In the genomic region with DNA sequence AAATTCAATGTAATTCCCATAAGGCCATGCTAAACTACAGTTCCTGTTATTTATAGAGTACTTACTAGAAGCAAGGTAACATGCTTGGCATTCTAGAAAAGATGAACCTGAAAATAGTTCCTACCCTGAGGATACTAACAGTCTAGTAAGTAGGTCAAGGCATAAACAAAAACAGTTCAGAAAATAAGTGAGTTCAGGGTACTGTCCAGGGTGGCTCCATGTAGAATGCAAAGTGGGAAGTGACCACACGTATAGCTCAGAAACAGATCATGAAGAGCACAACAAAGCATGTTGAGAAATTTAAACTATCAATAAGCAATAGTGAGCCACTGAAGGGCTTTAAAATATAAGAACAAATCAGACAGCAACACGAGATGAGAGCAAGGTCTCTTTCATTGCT, we compare ENCODE assay signal across 10 cellular contexts. TPM values are rescaled to one million over a fixed set of nuclear protein-coding genes. Genes with fewer than 3 reads are reported as not detected.
DNase-seq lines count a peak whose midpoint lies in the region; ATAC-seq, FAIRE-seq and TF ChIP-seq lines count a peak whose summit lies in the region.
"Had no signal": no experiment of that assay in that cellular context is flagged by ENCODE, and none has a peak within 500 bp of the region (broad histone marks: within the 10 kb centered on the region; RNA-seq: fewer than 3 reads in every experiment).

No MANE protein-coding gene starts in this region.

- TF ChIP-seq EP300 in SK-N-SH (IDR thresholded peaks at IDR 0.05; ENCODE audit: borderline replicate concordance in 1 of 2, low read depth in 1 of 2, low read length in 1 of 2): no peak
- no peak for TF ChIP-seq EP300 in sigmoid colon (IDR thresholded peaks at IDR 0.05)

- H3K9ac ChIP-seq in SK-N-SH (no peak overlapping the region), SK-N-MC (ENCODE audit: insufficient read length) (no peak overlapping the region), duodenal mucosa (ENCODE audit: low read depth in 1 of 2, low read length in 2 of 2) (peak overlapping the region in 1 of 2 donors; percentile 21), colonic mucosa (ENCODE audit: low read depth in 2 of 2, low read length in 2 of 2) (no peak overlapping the region)

- H3K4me1 ChIP-seq in SK-N-SH (ENCODE audit: control insufficient read depth in 1 of 2, insufficient read depth in 2 of 2, low read depth in 1 of 2, low read length in 1 of 2) (no peaks in the 10 kb centered on the region; a peak in 2 of 4 replicates), duodenal mucosa (ENCODE audit: control insufficient read depth in 1 of 2, insufficient read depth in 2 of 2, low read length in 2 of 2) (peaks cover 32 to 36% of the 10 kb centered on the region in 2 donors), sigmoid colon (peaks cover 0 to 41% (median 24%) of the 10 kb centered on the region in 4 donors), colonic mucosa (peaks cover 18% of the 10 kb centered on the region), pancreas (peaks cover 11 to 34% (median 18%) of the 10 kb centered on the region in 3 donors)

- no peaks in the 10 kb centered on the region for H3K9me2 ChIP-seq in SK-N-SH

- no peak overlapping the region for H3K4me2 ChIP-seq in SK-N-SH

- H3K36me3 ChIP-seq in SK-N-SH (replicated peaks in 1 of 2; ENCODE audit: control insufficient read depth in 1 of 2, insufficient read depth in 2 of 2, low read length in 1 of 2) (peaks cover 0 to 3% of the 10 kb centered on the region in 2 experiments), SK-N-MC (ENCODE audit: insufficient read depth, low read length) (no peaks in the 10 kb centered on the region; the same call in 1 of the 2 replicates), duodenal mucosa (ENCODE audit: control insufficient read depth in 1 of 2, insufficient read depth in 2 of 2, low read length in 2 of 2) (no peaks in the 10 kb centered on the region), sigmoid colon (no peaks in the 10 kb centered on the region), colonic mucosa (no peaks in the 10 kb centered on the region), pancreas (no peaks in the 10 kb centered on the region)

- peaks cover 74% of the 10 kb centered on the region for H3K79me2 ChIP-seq in SK-N-SH (ENCODE audit: insufficient read depth)

- CTCF ChIA-PET in SK-N-SH (lab: Yijun Ruan, JAX): no interaction called here

- H3K27me3 ChIP-seq in SK-N-SH (ENCODE audit: insufficient read depth) (no peaks in the 10 kb centered on the region), duodenal mucosa (ENCODE audit: control insufficient read depth in 1 of 2, insufficient read depth in 2 of 2, low read length in 2 of 2) (no peaks in the 10 kb centered on the region), sigmoid colon (no peaks in the 10 kb centered on the region), colonic mucosa (no peaks in the 10 kb centered on the region), pancreas (no peaks in the 10 kb centered on the region)

- TF ChIP-seq CTCF in SK-N-SH (IDR thresholded peaks at IDR 0.05) (no peak), sigmoid colon (IDR thresholded peaks at IDR 0.05) (no peak), colonic mucosa (IDR thresholded peaks at IDR 0.05) (no peak), pancreas (IDR thresholded peaks at IDR 0.05) (no peak)

- H3K4me3 ChIP-seq in SK-N-SH (ENCODE audit: low read depth in 2 of 2, low read length in 1 of 2) (no peak overlapping the region), SK-N-MC (peak overlapping the region; percentile 14; the same call in 1 of the 2 replicates), duodenal mucosa (ENCODE audit: low read depth in 1 of 2, low read length in 2 of 2) (peak overlapping the region; percentile 34 to 38), sigmoid colon (no peak overlapping the region), colonic mucosa (no peak overlapping the region), pancreas (peak overlapping the region in 2 of 4 donors; percentile 73 to 86)

- TF ChIP-seq RAD21 in SK-N-SH (IDR thresholded peaks at IDR 0.05; ENCODE audit: low read length): no peak

- ATAC-seq in SK-N-SH treated with all-trans-retinoic acid at 6 μM for 48 hours (no peak), pancreas (no peak), HG02884 (IDR thresholded peaks at IDR 0.05; ENCODE audit: unreplicated experiment) (no peak)

- intact Hi-C loops in sigmoid colon (cut with DNase I) (no loop called here), colonic mucosa (cut with DNase I) (no loop called here), pancreas (cut with DNase I) (no loop called here)

- no peak for TF ChIP-seq POLR2A in sigmoid colon (IDR thresholded peaks at IDR 0.05)

- FAIRE-seq in pancreas (lab: Jason Lieb, UNC): no peak

- H3K9me3 ChIP-seq in SK-N-SH (no peaks in the 10 kb centered on the region), SK-N-MC (ENCODE audit: low read depth, low read length) (no peaks in the 10 kb centered on the region), duodenal mucosa (ENCODE audit: control insufficient read depth in 1 of 2, low read length in 2 of 2) (no peaks in the 10 kb centered on the region), sigmoid colon (no peaks in the 10 kb centered on the region), colonic mucosa (no peaks in the 10 kb centered on the region), pancreas (no peaks in the 10 kb centered on the region)

- H4K20me1 ChIP-seq in SK-N-SH (ENCODE audit: insufficient read depth): peaks cover 49% of the 10 kb centered on the region

- no peak for DNase-seq in SK-N-SH
- no peak for DNase-seq in SK-N-MC (ENCODE audit: low read depth, low spot score)
- DNase-seq in sigmoid colon: no peak
- no peak for DNase-seq in colonic mucosa
- no peak for DNase-seq in pancreas
- DNase-seq: activated effector memory CD4-positive, alpha-beta T cell treated with anti-CD3 and anti-CD28 coated beads, Interleukin-2, amount 50 U/mL, for 16 hours; GDM1 had no signal

- no peak overlapping the region for H2AFZ ChIP-seq in SK-N-SH (ENCODE audit: low read depth)

- H3F3A ChIP-seq in SK-N-SH (replicated peaks; ENCODE audit: insufficient read depth): no peaks in the 10 kb centered on the region

- H3K27ac ChIP-seq in SK-N-SH (ENCODE audit: low read depth in 2 of 2, low read length in 1 of 2): no peak overlapping the region
- no peak overlapping the region for H3K27ac ChIP-seq in SK-N-MC
- H3K27ac ChIP-seq in duodenal mucosa (ENCODE audit: low read depth, low read length): no peak overlapping the region
- peak overlapping the region in 3 of 4 donors; percentile 19 to 97 (median 35) for H3K27ac ChIP-seq in sigmoid colon
- H3K27ac ChIP-seq in colonic mucosa: no peak overlapping the region
- peak overlapping the region in 2 of 4 donors; percentile 7 to 33 for H3K27ac ChIP-seq in pancreas

- WGBS in SK-N-SH (ENCODE audit: low lambda C conversion rate): 59% methylated on average over 2 of the region's 2 CpGs
- WGBS in sigmoid colon, 2 donors: 69 to 79% methylated on average over 2 of the region's 2 CpGs
- WGBS in pancreas, 2 donors: 27 to 30% methylated on average over 2 of the region's 2 CpGs

- POLR2A ChIA-PET in SK-N-SH (lab: Yijun Ruan, JAX): no interaction called here

TF ChIP-seq in SK-N-SH, 30 proteins besides CTCF, POLR2A, EP300 and RAD21 (continues in another document):
- no peak for TF ChIP-seq FOSL2 (IDR thresholded peaks at IDR 0.05; ENCODE audit: borderline replicate concordance, low read depth)

TF ChIP-seq in SK-N-SH treated with all-trans-retinoic acid at 6 μM for 48 hours, 23 proteins besides CTCF, POLR2A, EP300 and RAD21:
- no peak for TF ChIP-seq ESRRG (CRISPR knock-in tag; IDR thresholded peaks at IDR 0.05)
- TF ChIP-seq GLIS3 (CRISPR knock-in tag; IDR thresholded peaks at IDR 0.05): no peak
- no peak for TF ChIP-seq ZNF70 (CRISPR knock-in tag; IDR thresholded peaks at IDR 0.05)
- TF ChIP-seq ZNF565 (CRISPR knock-in tag; conservative IDR thresholded peaks at IDR 0.05; ENCODE audit: low read depth): no peak
- no peak for TF ChIP-seq ZNF8 (CRISPR knock-in tag; IDR thresholded peaks at IDR 0.05)
- TF ChIP-seq, protein P1, sequence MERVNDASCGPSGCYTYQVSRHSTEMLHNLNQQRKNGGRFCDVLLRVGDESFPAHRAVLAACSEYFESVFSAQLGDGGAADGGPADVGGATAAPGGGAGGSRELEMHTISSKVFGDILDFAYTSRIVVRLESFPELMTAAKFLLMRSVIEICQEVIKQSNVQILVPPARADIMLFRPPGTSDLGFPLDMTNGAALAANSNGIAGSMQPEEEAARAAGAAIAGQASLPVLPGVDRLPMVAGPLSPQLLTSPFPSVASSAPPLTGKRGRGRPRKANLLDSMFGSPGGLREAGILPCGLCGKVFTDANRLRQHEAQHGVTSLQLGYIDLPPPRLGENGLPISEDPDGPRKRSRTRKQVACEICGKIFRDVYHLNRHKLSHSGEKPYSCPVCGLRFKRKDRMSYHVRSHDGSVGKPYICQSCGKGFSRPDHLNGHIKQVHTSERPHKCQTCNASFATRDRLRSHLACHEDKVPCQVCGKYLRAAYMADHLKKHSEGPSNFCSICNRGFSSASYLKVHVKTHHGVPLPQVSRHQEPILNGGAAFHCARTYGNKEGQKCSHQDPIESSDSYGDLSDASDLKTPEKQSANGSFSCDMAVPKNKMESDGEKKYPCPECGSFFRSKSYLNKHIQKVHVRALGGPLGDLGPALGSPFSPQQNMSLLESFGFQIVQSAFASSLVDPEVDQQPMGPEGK (CRISPR knock-in tag; IDR thresholded peaks at IDR 0.05; ENCODE audit: borderline replicate concordance): no peak
- no peak for TF ChIP-seq RARB (CRISPR knock-in tag; IDR thresholded peaks at IDR 0.05)
- no peak for TF ChIP-seq OSR1 (CRISPR knock-in tag; IDR thresholded peaks at IDR 0.05)

RNA-seq across cellular contexts. Expression of gene TMED10, which starts 2.3 kb away (rescaled TPM):
- polyA plus RNA-seq in SK-N-SH (2012; rRNA removed) (168 and 287 TPM in 2 replicates), sigmoid colon (100 to 1,000 TPM in 1 of 3 donors, 10 to 100 TPM in 2; 38.4 to 236 (median 51.1) TPM), pancreas (100 to 1,000 TPM in 1 of 2 donors, 10 to 100 TPM in 1; 56.0 to 122 TPM)
- polyA plus RNA-seq in SK-N-SH (2012; cell fraction: cytosol; rRNA removed): 220 and 236 TPM in 2 replicates
- 84.3 and 162 TPM in 2 replicates for polyA plus RNA-seq in SK-N-SH (2012; cell fraction: nucleus; rRNA removed)
- total RNA-seq in sigmoid colon (100 to 1,000 TPM; 107 to 175 (median 165) TPM), colonic mucosa (100 to 1,000 TPM; 387 to 432 TPM), pancreas (100 to 1,000 TPM; 230 to 377 (median 326) TPM)

RNA-seq across cellular contexts. Expression of gene NEK9, which starts 47.2 kb away (rescaled TPM):
- 48.1 and 53.3 TPM in 2 replicates for polyA plus RNA-seq in SK-N-SH (2012; rRNA removed)
- 50.2 and 51.3 TPM in 2 replicates for polyA plus RNA-seq in SK-N-SH (2012; cell fraction: cytosol; rRNA removed)
- 111 and 119 TPM in 2 replicates for polyA plus RNA-seq in SK-N-SH (2012; cell fraction: nucleus; rRNA removed)
- total RNA-seq in sigmoid colon: 10 to 100 TPM; 54.4 to 66.7 (median 59.9) TPM
- 10 to 100 TPM in 2 of 3 donors, 1 to 10 TPM in 1; 9.0 to 38.8 (median 11.4) TPM for polyA plus RNA-seq in sigmoid colon
- 10 to 100 TPM; 49.5 to 57.3 TPM for total RNA-seq in colonic mucosa
- total RNA-seq in pancreas: 10 to 100 TPM; 23.2 to 54.8 (median 27.2) TPM
- polyA plus RNA-seq in pancreas: 10 to 100 TPM; 22.7 to 30.3 TPM

Comparison
In these comparisons a context has a peak if more than half of its experiments do, and no peak if none do; other contexts are left out.
1. H3K27ac ChIP-seq: peak in sigmoid colon (3 of 4); none in SK-N-SH (0 of 2), SK-N-MC (single experiment), duodenal mucosa (single experiment) and colonic mucosa (single experiment).
2. H3K4me3 ChIP-seq: peak in SK-N-MC (single experiment) and duodenal mucosa (2 of 2); none in SK-N-SH (0 of 2), sigmoid colon (0 of 4) and colonic mucosa (single experiment).